ENCODE assay signal across 14 cellular contexts in genomic region chr2:151819920-151820319, GRCh38.
A peak's percentile ranks its signal among the peaks of the same experiment; 100 is the strongest.
DNase-seq lines count a peak whose midpoint lies in the region; ATAC-seq and FAIRE-seq lines count a peak whose summit lies in the region.
"Had no signal": no experiment of that assay in that cellular context is flagged by ENCODE, and none has a peak within 500 bp of the region (broad histone marks: within the 10 kb centered on the region; RNA-seq: fewer than 3 reads in every experiment).

No MANE protein-coding gene starts in this region.

- H3K9me3 Mint-ChIP-seq in activated T-cell treated with anti-CD3 and anti-CD28 coated beads, Interleukin-2, amount 50 U/mL, for 24 hours, result peaks cover 2% of the 10 kb centered on the region
- no peaks in the 10 kb centered on the region for H3K9me3 Mint-ChIP-seq in stimulated activated naive B cell treated with anti-CD40 and anti-IgM and Interleukin-4, amounts not matched to agents 10 μg/mL and 1 μg/mL and 100 μg/mL, for 72 hours
- H3K9me3 Mint-ChIP-seq: memory B cell had no signal

- H3K36me3 Mint-ChIP-seq in activated T-cell treated with anti-CD3 and anti-CD28 coated beads, Interleukin-2, amount 50 U/mL, for 24 hours (ENCODE audit: low read depth), result peaks cover 56% of the 10 kb centered on the region
- H3K36me3 Mint-ChIP-seq in stimulated activated naive B cell treated with anti-CD40 and anti-IgM and Interleukin-4, amounts not matched to agents 10 μg/mL and 1 μg/mL and 100 μg/mL, for 72 hours, result peaks cover 8 to 25% of the 10 kb centered on the region in 2 donors

- no peak for FAIRE-seq in GM19239 (lab: Jason Lieb, UNC)

- no peak for DNase-seq in activated T-cell treated with anti-CD3 and anti-CD28 coated beads, Interleukin-2, amount 50 U/mL, for 24 hours
- no peak for DNase-seq in activated T-cell treated with anti-CD3 and anti-CD28 coated beads, Interleukin-2, amount 50 U/mL, for 1 hour
- DNase-seq in stimulated activated naive B cell treated with anti-CD40 and anti-IgM and Interleukin-4, amounts not matched to agents 10 μg/mL and 1 μg/mL and 100 μg/mL, for 72 hours, result no peak
- DNase-seq in GM19239 (ENCODE audit: insufficient read length, low spot score) (no peak), NCI-H748 (lab: John Stamatoyannopoulos, UW; ENCODE audit: unreplicated experiment) (no peak), posterior cingulate gyrus (no peak)
- DNase-seq: Caco-2, KG1, NCI-H1694 treated with DMSO at 0.1 percent for 48 hours, NCI-H82, Right ventricle myocardium superior had no signal

- peaks cover 71% of the 10 kb centered on the region for H3K4me1 Mint-ChIP-seq in activated T-cell treated with anti-CD3 and anti-CD28 coated beads, Interleukin-2, amount 50 U/mL, for 24 hours (ENCODE audit: low read depth)
- H3K4me1 Mint-ChIP-seq in stimulated activated naive B cell treated with anti-CD40 and anti-IgM and Interleukin-4, amounts not matched to agents 10 μg/mL and 1 μg/mL and 100 μg/mL, for 72 hours, result peaks cover 15 to 56% of the 10 kb centered on the region in 2 donors

- peak overlapping the region; percentile 88 for H3K27ac Mint-ChIP-seq in activated T-cell treated with anti-CD3 and anti-CD28 coated beads, Interleukin-2, amount 50 U/mL, for 24 hours
- peak overlapping the region; percentile 20 for H3K27ac Mint-ChIP-seq in stimulated activated naive B cell treated with anti-CD40 and anti-IgM and Interleukin-4, amounts not matched to agents 10 μg/mL and 1 μg/mL and 100 μg/mL, for 72 hours
- H3K27ac Mint-ChIP-seq: memory B cell had no signal

- ATAC-seq in HG02610 (IDR thresholded peaks at IDR 0.05; ENCODE audit: unreplicated experiment) (peak; percentile 85), HG03432 (IDR thresholded peaks at IDR 0.05; ENCODE audit: unreplicated experiment) (peak; percentile 85)
- peak; percentile 98 to 99 for ATAC-seq in stimulated activated naive B cell treated with anti-CD40 and anti-IgM and Interleukin-4, amounts not matched to agents 10 μg/mL and 1 μg/mL and 100 μg/mL, for 72 hours (replicated peaks)

- H3K4me3 Mint-ChIP-seq in activated T-cell treated with anti-CD3 and anti-CD28 coated beads, Interleukin-2, amount 50 U/mL, for 24 hours, result no peak overlapping the region
- no peak overlapping the region for H3K4me3 Mint-ChIP-seq in stimulated activated naive B cell treated with anti-CD40 and anti-IgM and Interleukin-4, amounts not matched to agents 10 μg/mL and 1 μg/mL and 100 μg/mL, for 72 hours
- H3K4me3 Mint-ChIP-seq: memory B cell had no signal

- no peaks in the 10 kb centered on the region for H3K27me3 Mint-ChIP-seq in activated T-cell treated with anti-CD3 and anti-CD28 coated beads, Interleukin-2, amount 50 U/mL, for 24 hours
- H3K27me3 Mint-ChIP-seq in stimulated activated naive B cell treated with anti-CD40 and anti-IgM and Interleukin-4, amounts not matched to agents 10 μg/mL and 1 μg/mL and 100 μg/mL, for 72 hours, result no peaks in the 10 kb centered on the region
- H3K27me3 Mint-ChIP-seq: memory B cell had no signal

- intact Hi-C loops in posterior cingulate gyrus (cut with DNase I), result loop anchor here (10.0 kb wide), 2 partner anchors 155 to 185 kb away; no protein-coding TSS in a partner anchor
